Comparison of ENCODE assay signal across 8 cellular contexts in genomic region chr7:131188367-131189339, GRCh38.
A peak's percentile ranks its signal among the peaks of the same experiment; 100 is the strongest.
DNase-seq lines count a peak whose midpoint lies in the region; ATAC-seq and TF ChIP-seq lines count a peak whose summit lies in the region.

No MANE protein-coding gene starts in this region.

- TF ChIP-seq CTCF in AG04449 (IDR thresholded peaks at IDR 0.05; ENCODE audit: insufficient read depth, low read length, missing control alignments) (no peak), astrocyte of the cerebellum (IDR thresholded peaks at IDR 0.05; ENCODE audit: low read depth, low read length, missing control alignments) (no peak), type B pancreatic cell (conservative IDR thresholded peaks at IDR 0.05) (no peak)

- ATAC-seq in GM18868 (IDR thresholded peaks at IDR 0.05; ENCODE audit: unreplicated experiment) (peak; percentile 83), HG03354 (IDR thresholded peaks at IDR 0.05; ENCODE audit: poor library complexity, severe bottlenecking, unreplicated experiment) (peak; percentile 94)
- ATAC-seq in natural killer cell treated with Interleukin-12 subunit alpha and Interleukin-12 subunit beta and Interleukin-15 and Interleukin-18, amount 100 ng/mL, for 72 hours, result peak; percentile 95

- H3K36me3 Mint-ChIP-seq in natural killer cell treated with Interleukin-12 subunit alpha and Interleukin-12 subunit beta and Interleukin-15 and Interleukin-18, amount 100 ng/mL, for 72 hours, result no peaks in the 10 kb centered on the region
- no peaks in the 10 kb centered on the region for H3K36me3 Mint-ChIP-seq in type B pancreatic cell

- H3K27me3 Mint-ChIP-seq in natural killer cell treated with Interleukin-12 subunit alpha and Interleukin-12 subunit beta and Interleukin-15 and Interleukin-18, amount 100 ng/mL, for 72 hours, result no peaks in the 10 kb centered on the region
- H3K27me3 Mint-ChIP-seq in type B pancreatic cell, result no peaks in the 10 kb centered on the region

- H3K4me3 ChIP-seq in AG04449 (ENCODE audit: low read depth, low read length) (no peak overlapping the region), astrocyte of the cerebellum (ENCODE audit: low read depth, low read length) (no peak overlapping the region)

- DNase-seq in AG04449 (ENCODE audit: low read depth, low spot score), result peak; percentile 94
- peak in 4 of 5 experiments; percentile 17 to 97 (median 58) for DNase-seq in T-helper 2 cell
- peak; percentile 92 for DNase-seq in astrocyte of the cerebellum (ENCODE audit: low read depth)
- peak; percentile 72 for DNase-seq in natural killer cell treated with Interleukin-12 subunit alpha and Interleukin-12 subunit beta and Interleukin-15 and Interleukin-18, amount 100 ng/mL, for 72 hours (ENCODE audit: low spot score)
- no peak for DNase-seq in type B pancreatic cell (ENCODE audit: extremely low spot score, unreplicated experiment)
- no peak for DNase-seq in UCSD-AML1 (lab: John Stamatoyannopoulos, UW; ENCODE audit: unreplicated experiment)

- H3K4me1 Mint-ChIP-seq in natural killer cell treated with Interleukin-12 subunit alpha and Interleukin-12 subunit beta and Interleukin-15 and Interleukin-18, amount 100 ng/mL, for 72 hours (ENCODE audit: low read depth in 2 of 2), result peaks cover 33 to 42% of the 10 kb centered on the region in 2 donors
- no peaks in the 10 kb centered on the region for H3K4me1 Mint-ChIP-seq in type B pancreatic cell (ENCODE audit: unreplicated experiment)

- CTCF ChIA-PET in AG04449 (lab: Yijun Ruan, JAX), result interaction anchor here (0.9 to 1.3 kb wide), 4 partner anchors 11 to 207 kb away, joined by 3 read pairs; no protein-coding TSS in a partner anchor

- in situ Hi-C loops in astrocyte of the cerebellum (cut with HindIII; ENCODE audit: low sequenced_read_pairs), result no loop called here

- POLR2A ChIA-PET in AG04449 (lab: Yijun Ruan, JAX), result interaction anchor here (0.8 to 1.5 kb wide), 9 partner anchors 8 to 139 kb away, joined by 3 to 6 read pairs (median 4); partner anchors contain the start of gene MKLN1

- peak overlapping the region; percentile 96 to 98 for H3K27ac Mint-ChIP-seq in natural killer cell treated with Interleukin-12 subunit alpha and Interleukin-12 subunit beta and Interleukin-15 and Interleukin-18, amount 100 ng/mL, for 72 hours
- H3K27ac Mint-ChIP-seq in type B pancreatic cell, result peak overlapping the region; percentile 27

- peak overlapping the region; percentile 77 for H3K4me3 Mint-ChIP-seq in natural killer cell treated with Interleukin-12 subunit alpha and Interleukin-12 subunit beta and Interleukin-15 and Interleukin-18, amount 100 ng/mL, for 72 hours
- no peak overlapping the region for H3K4me3 Mint-ChIP-seq in type B pancreatic cell

- no peaks in the 10 kb centered on the region for H3K9me3 Mint-ChIP-seq in natural killer cell treated with Interleukin-12 subunit alpha and Interleukin-12 subunit beta and Interleukin-15 and Interleukin-18, amount 100 ng/mL, for 72 hours
- peaks cover 4% of the 10 kb centered on the region for H3K9me3 Mint-ChIP-seq in type B pancreatic cell

Comparison
In these comparisons a context has a peak if more than half of its experiments do, and no peak if none do; other contexts are left out.
1. DNase-seq: peak in AG04449 (single experiment), T-helper 2 cell (4 of 5), astrocyte of the cerebellum (single experiment) and natural killer cell treated with Interleukin-12 subunit alpha and Interleukin-12 subunit beta and Interleukin-15 and Interleukin-18, amount 100 ng/mL, for 72 hours (single experiment); none in type B pancreatic cell (single experiment) and UCSD-AML1 (single experiment).
2. Peak in every context shown above with its lines, with median percentiles within 50 percentile points of each other: ATAC-seq.